Comparison of ENCODE assay signal across 8 cellular contexts in the genomic region with DNA sequence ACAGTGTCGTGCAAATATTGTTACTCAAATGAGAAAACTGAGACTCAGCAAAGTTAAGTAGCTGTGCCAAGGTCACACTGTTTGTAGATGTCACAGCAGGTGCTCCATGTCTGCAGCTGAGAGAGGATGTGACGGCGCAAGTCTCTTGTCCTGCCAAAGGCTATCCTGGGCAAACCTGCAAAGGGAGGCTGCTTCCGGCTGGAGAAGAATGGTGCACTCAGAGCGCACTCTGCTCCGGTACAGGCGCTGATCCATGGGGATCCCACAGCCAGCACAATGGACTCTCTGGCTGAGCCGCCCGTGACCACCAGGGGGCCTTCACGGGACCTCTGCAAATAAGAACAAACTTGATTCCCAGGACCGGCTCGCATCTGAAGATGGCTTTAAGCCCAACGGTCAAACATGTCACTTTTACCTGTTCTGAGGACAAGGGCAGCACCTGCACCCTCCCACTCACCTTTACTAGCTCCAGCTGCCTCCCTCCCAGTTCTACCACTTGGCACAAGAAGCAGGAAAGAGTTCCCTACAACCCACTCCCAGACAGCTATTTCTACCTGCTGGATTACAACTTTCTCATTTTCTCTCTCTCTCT. TPM values are rescaled to one million over a fixed set of nuclear protein-coding genes. Genes with fewer than 3 reads are reported as not detected.
DNase-seq lines count a peak whose midpoint lies in the region; TF ChIP-seq lines count a peak whose summit lies in the region.

No MANE protein-coding gene starts in this region.

- no peak overlapping the region for H3K4me2 ChIP-seq in Karpas-422 (ENCODE audit: low read depth, low read length, poor library complexity, severe bottlenecking)

- H3K27ac ChIP-seq in Karpas-422 (ENCODE audit: low read length) (no peak overlapping the region), RWPE1 (no peak overlapping the region)

- H2AFZ ChIP-seq in Karpas-422 (ENCODE audit: low read length): no peak overlapping the region

- CTCF ChIA-PET in RWPE1 (lab: Yijun Ruan, JAX): interaction anchor here (0.6 to 1.5 kb wide), 12 partner anchors 10 to 1497 kb away, joined by 3 to 5 read pairs (median 4); no protein-coding TSS in a partner anchor

- peak; percentile 69 for DNase-seq in EH (ENCODE audit: low read depth)
- DNase-seq in Karpas-422: peak; percentile 80
- peak; percentile 63 for DNase-seq in RWPE1 (ENCODE audit: low spot score)
- DNase-seq in amygdala (lab: John Stamatoyannopoulos, UW): peak in 38 of 56 donors; percentile 5 to 79 (median 35)
- DNase-seq in hepatic stellate cell (ENCODE audit: low spot score): peak; percentile 70
- DNase-seq in retina: peak; percentile 84
- no peak for DNase-seq in GF-D8 (lab: John Stamatoyannopoulos, UW)
- DNase-seq in OCI-M2 (lab: John Stamatoyannopoulos, UW; ENCODE audit: unreplicated experiment): no peak

- no peak overlapping the region for H3K4me3 ChIP-seq in Karpas-422 (ENCODE audit: low read length)

- POLR2A ChIA-PET in RWPE1 (lab: Yijun Ruan, JAX; ENCODE audit: low non-redundant PET): no interaction called here

- peak; percentile 84 for TF ChIP-seq CTCF in RWPE1 (conservative IDR thresholded peaks at IDR 0.05; ENCODE audit: low read depth)

- no peaks in the 10 kb centered on the region for H4K20me1 ChIP-seq in Karpas-422 (ENCODE audit: insufficient read depth, low read depth, low read length)

- no peaks in the 10 kb centered on the region for H3K79me2 ChIP-seq in Karpas-422 (ENCODE audit: low read length)

- no peaks in the 10 kb centered on the region for H3K36me3 ChIP-seq in Karpas-422 (ENCODE audit: insufficient read depth, low read length)

- H3K27me3 ChIP-seq in Karpas-422 (ENCODE audit: low read length): no peaks in the 10 kb centered on the region

- no peak overlapping the region for H3K9ac ChIP-seq in Karpas-422 (ENCODE audit: low read length)

- no peaks in the 10 kb centered on the region for H3K9me2 ChIP-seq in Karpas-422 (replicated peaks; ENCODE audit: insufficient read depth, low read length)

- H3K9me3 ChIP-seq in Karpas-422 (ENCODE audit: low read length): no peaks in the 10 kb centered on the region

- H3K4me1 ChIP-seq in Karpas-422 (ENCODE audit: low read length): no peaks in the 10 kb centered on the region

RNA-seq across cellular contexts. Expression of a gene that starts 21.9 kb away (rescaled TPM):
- not detected in 2 replicates for total RNA-seq in Karpas-422 (2014; rRNA removed; shearing (Covaris generic); ENCODE audit: low replicate concordance)

Comparison
In these comparisons a context has a peak if more than half of its experiments do, and no peak if none do; other contexts are left out.
1. DNase-seq: peak in EH (single experiment), Karpas-422 (single experiment), RWPE1 (single experiment), amygdala (38 of 56), hepatic stellate cell (single experiment) and retina (single experiment); none in GF-D8 (single experiment) and OCI-M2 (single experiment).